18 cellular contexts compared by ENCODE assay signal in genomic region chr14:31357279-31357678, GRCh38.
"Had no signal": no experiment of that assay in that cellular context is flagged by ENCODE, and none has a peak within 500 bp of the region (broad histone marks: within the 10 kb centered on the region; RNA-seq: fewer than 3 reads in every experiment).

No MANE protein-coding gene starts in this region.

- ATAC-seq: activated CD8-positive, alpha-beta T cell treated with anti-CD3 and anti-CD28 coated beads, Interleukin-2, amount 10 ng/mL, durations not matched to agents 7 days and 5 days; heart right ventricle; left lobe of liver; natural killer cell treated with Interleukin-12 subunit alpha and Interleukin-12 subunit beta and Interleukin-15 and Interleukin-18, amount 100 ng/mL, for 72 hours had no signal

- FAIRE-seq: kidney had no signal

- H3K9me3 ChIP-seq: ascending aorta, esophagus squamous epithelium, heart right ventricle, testis, vagina had no signal

- DNase-seq: activated CD4-positive, alpha-beta T cell treated with anti-CD3 and anti-CD28 coated beads for 1 hour; activated CD4-positive, alpha-beta T cell treated with anti-CD3 and anti-CD28 coated beads, Interleukin-2, amount 50 U/mL, for 1 hour; activated CD8-positive, alpha-beta T cell treated with anti-CD3 and anti-CD28 coated beads, Interleukin-2, amount 10 ng/mL, durations not matched to agents 7 days and 5 days; activated gamma-delta T cell treated with Interleukin-2 at 50 U/mL for 16 hours; brain microvascular endothelial cell; caudate nucleus; esophagus squamous epithelium; heart right ventricle; kidney; stimulated activated CD4-positive, alpha-beta T cell treated with anti-CD3 and anti-CD28 coated beads, Interleukin-4, amount 100 ng/mL, for 1 hour; stimulated activated naive CD4-positive, alpha-beta T cell; testis; trophoblast cell had no signal

- H3K27me3 ChIP-seq: ascending aorta, brain microvascular endothelial cell, esophagus squamous epithelium, heart right ventricle, testis, vagina had no signal

- H3K27ac ChIP-seq: ascending aorta, brain microvascular endothelial cell, esophagus squamous epithelium, heart right ventricle, testis, vagina had no signal

- H3K4me3 ChIP-seq: ascending aorta, esophagus squamous epithelium, heart right ventricle, lung, testis, vagina had no signal

- H3K4me1 ChIP-seq: ascending aorta, testis, vagina had no signal
